Comparison of ENCODE assay signal across 1 cellular context in genomic region chr3:39149498-39150169, GRCh38.
TF ChIP-seq lines count a peak whose summit lies in the region.

No MANE protein-coding gene starts in this region.

TF ChIP-seq in K562, 482 proteins besides CTCF, POLR2A, EP300 and RAD21:
- TF ChIP-seq POLR3A (IDR thresholded peaks at IDR 0.05; ENCODE audit: borderline replicate concordance, extremely low read depth, insufficient read depth, insufficient read length), result no peak
- 0 out of 2 replicates have a peak, but pooled peaks have one; percentile 37 for TF ChIP-seq CBFB (CRISPR knock-in tag; IDR thresholded peaks at IDR 0.05)
- TF ChIP-seq MTA2 (IDR thresholded peaks at IDR 0.05; ENCODE audit: low read depth), result no peak
- TF ChIP-seq RFX1 (IDR thresholded peaks at IDR 0.05), result no peak
- TF ChIP-seq SETDB1 (IDR thresholded peaks at IDR 0.05; ENCODE audit: low read length), result no peak
- no peak for TF ChIP-seq KHSRP (IDR thresholded peaks at IDR 0.05)
- TF ChIP-seq ZNF134 (CRISPR knock-in tag; conservative IDR thresholded peaks at IDR 0.05), result peak; percentile 80
TF ChIP-seq in K562: peak in this region for 2.
